Comparison of ENCODE assay signal across 8 cellular contexts in the genomic region with DNA sequence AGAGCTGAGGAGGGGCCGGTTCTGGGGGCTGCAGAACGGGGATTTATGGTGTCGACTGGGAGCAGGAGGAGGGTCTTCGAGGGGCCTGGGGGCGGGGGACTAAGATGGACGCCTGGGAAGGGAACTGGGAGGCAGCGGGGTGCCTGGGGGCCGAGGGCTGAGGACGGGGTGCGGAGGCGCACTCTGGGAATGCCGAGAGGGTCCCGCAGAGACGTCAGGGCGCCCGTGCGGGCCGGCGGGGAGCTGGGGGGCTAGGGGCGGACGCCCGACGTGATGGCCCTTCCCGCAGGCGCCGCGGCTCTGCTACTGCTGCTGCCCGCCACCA. TPM values are rescaled to one million over a fixed set of nuclear protein-coding genes. Genes with fewer than 3 reads are reported as not detected.
A peak's percentile ranks its signal among the peaks of the same experiment; 100 is the strongest.
DNase-seq lines count a peak whose midpoint lies in the region; ATAC-seq and TF ChIP-seq lines count a peak whose summit lies in the region.

No MANE protein-coding gene starts in this region.

- peak overlapping the region; percentile 85 for H3K9ac ChIP-seq in OCI-LY3 (ENCODE audit: low read length)

- no peak for ATAC-seq in HG03342 (IDR thresholded peaks at IDR 0.05; ENCODE audit: unreplicated experiment)
- ATAC-seq in HG02840 (IDR thresholded peaks at IDR 0.05; ENCODE audit: low FRiP score, unreplicated experiment) = no peak

- BruUV-seq in Caco-2 (replicated peaks; lab: Mats Ljungman, UMichigan) = no TSS peak

- peaks cover 5% of the 10 kb centered on the region for H4K20me1 ChIP-seq in OCI-LY3 (ENCODE audit: insufficient read depth, low read length)

- peak overlapping the region; percentile 62 for H3K27ac ChIP-seq in OCI-LY3 (ENCODE audit: low read length)
- H3K27ac ChIP-seq in epithelial cell of prostate = peak overlapping the region; percentile 17

- H3K4me1 ChIP-seq in Caco-2 = peaks cover 26% of the 10 kb centered on the region
- H3K4me1 ChIP-seq in OCI-LY3 (ENCODE audit: low read length) = peaks cover 31% of the 10 kb centered on the region

- TF ChIP-seq CTCF in Caco-2 (IDR thresholded peaks at IDR 0.05; ENCODE audit: insufficient read depth in 1 of 2, low read depth in 1 of 2, low read length in 1 of 2, severe bottlenecking in 1 of 2, unreplicated experiment in 1 of 2) = no peak
- no peak for TF ChIP-seq CTCF in OCI-LY3 (IDR thresholded peaks at IDR 0.05; ENCODE audit: low read depth, low read length)
- no peak for TF ChIP-seq CTCF in osteocyte (IDR thresholded peaks at IDR 0.05)

- POLR2A ChIA-PET in Caco-2 (lab: Charles Lee) = interaction anchor here (0.6 to 2.3 kb wide), 14 partner anchors 10 to 940 kb away, joined by 3 to 37 read pairs (median 4); a partner anchor contains a TSS

- H3K4me3 ChIP-seq in Caco-2 (ENCODE audit: low read depth, low read length) (peak overlapping the region; percentile 42), OCI-LY3 (ENCODE audit: low read length) (peak overlapping the region; percentile 87)

- H3K36me3 Mint-ChIP-seq in Caco-2 (ENCODE audit: insufficient read depth, unreplicated experiment) (peaks cover 67% of the 10 kb centered on the region), osteocyte (ENCODE audit: unreplicated experiment) (no peaks in the 10 kb centered on the region)

- H3K9me3 Mint-ChIP-seq in Caco-2 (ENCODE audit: unreplicated experiment) (no peaks in the 10 kb centered on the region), osteocyte (ENCODE audit: unreplicated experiment) (no peaks in the 10 kb centered on the region)

- peak in 1 of 2 experiments; percentile 42 for DNase-seq in Caco-2
- no peak for DNase-seq in epithelial cell of prostate (ENCODE audit: low read depth, low spot score)
- no peak for DNase-seq in osteocyte (ENCODE audit: extremely low spot score, unreplicated experiment)
- DNase-seq in T-helper 9 cell = no peak
- DNase-seq in HK-2 (ENCODE audit: unreplicated experiment) = no peak

- H3K27me3 ChIP-seq in Caco-2 (replicated peaks; ENCODE audit: control insufficient read depth, insufficient read depth, low read length) (no peaks in the 10 kb centered on the region), OCI-LY3 (ENCODE audit: low read depth, low read length) (no peaks in the 10 kb centered on the region)

- H2AFZ ChIP-seq in OCI-LY3 (ENCODE audit: low read depth, low read length) = no peak overlapping the region

- H3K27me3 Mint-ChIP-seq in Caco-2 (ENCODE audit: insufficient read depth, unreplicated experiment) (no peaks in the 10 kb centered on the region), osteocyte (ENCODE audit: unreplicated experiment) (no peaks in the 10 kb centered on the region)

- H3K4me2 ChIP-seq in OCI-LY3 (ENCODE audit: low read length) = peak overlapping the region; percentile 90

- H3K27ac Mint-ChIP-seq in Caco-2 (ENCODE audit: unreplicated experiment) (peak overlapping the region; percentile 92), osteocyte (ENCODE audit: unreplicated experiment) (peak overlapping the region; percentile 77)

- H3K4me3 Mint-ChIP-seq in Caco-2 (ENCODE audit: unreplicated experiment) (peak overlapping the region; percentile 96), osteocyte (ENCODE audit: unreplicated experiment) (peak overlapping the region; percentile 86)

- CTCF ChIA-PET in Caco-2 (lab: Charles Lee) = interaction anchor here (0.6 to 2.4 kb wide), 12 partner anchors 10 to 348 kb away, joined by 3 to 14 read pairs (median 5); a partner anchor contains a TSS

- intact Hi-C loops in Caco-2 (cut with micrococcal nuclease; ENCODE audit: unreplicated experiment) = loop anchor here (10.0 kb wide), 1 partner anchor 337 kb away; a partner anchor contains a TSS

- peaks cover 26% of the 10 kb centered on the region for H3K79me2 ChIP-seq in OCI-LY3 (ENCODE audit: low read length)

- H3K36me3 ChIP-seq in Caco-2 (ENCODE audit: control insufficient read depth, insufficient read depth, low read length) (no peaks in the 10 kb centered on the region), OCI-LY3 (replicated peaks; ENCODE audit: low read depth, low read length) (peaks cover 23% of the 10 kb centered on the region)

- H3K4me1 Mint-ChIP-seq in Caco-2 (ENCODE audit: low read depth, unreplicated experiment) = peaks cover 6% of the 10 kb centered on the region
- peaks cover 28% of the 10 kb centered on the region for H3K4me1 Mint-ChIP-seq in osteocyte (ENCODE audit: unreplicated experiment)

- H3K9me3 ChIP-seq in Caco-2 (no peaks in the 10 kb centered on the region), OCI-LY3 (ENCODE audit: insufficient read depth, low read length) (no peaks in the 10 kb centered on the region)

RNA-seq across cellular contexts. Expression of a gene that starts 0.5 kb away (rescaled TPM):
- total RNA-seq in Caco-2 (2022) (62.9 and 73.8 TPM in 2 replicates), osteocyte (13.6 and 18.3 TPM in 2 replicates)

RNA-seq across cellular contexts. Expression of a gene that starts 5.3 kb away (rescaled TPM):
- total RNA-seq in Caco-2 (2022) (12.2 and 14.7 TPM in 2 replicates), osteocyte (9.0 and 9.8 TPM in 2 replicates)

RNA-seq across cellular contexts. Expression of a gene that starts 9.7 kb away (rescaled TPM):
- 918 and 972 TPM in 2 replicates for total RNA-seq in Caco-2 (2022)
- total RNA-seq in osteocyte = 734 and 738 TPM in 2 replicates

RNA-seq across cellular contexts. Expression of a gene that starts 9.9 kb away (rescaled TPM):
- 89.2 and 95.1 TPM in 2 replicates for total RNA-seq in Caco-2 (2022)
- 41.0 and 43.5 TPM in 2 replicates for total RNA-seq in osteocyte

RNA-seq across cellular contexts. Expression of a gene that starts 16.2 kb away (rescaled TPM):
- 147 and 158 TPM in 2 replicates for total RNA-seq in Caco-2 (2022)
- 122 and 127 TPM in 2 replicates for total RNA-seq in osteocyte
